ENCODE assay signal across 20 cellular contexts in the genomic region with DNA sequence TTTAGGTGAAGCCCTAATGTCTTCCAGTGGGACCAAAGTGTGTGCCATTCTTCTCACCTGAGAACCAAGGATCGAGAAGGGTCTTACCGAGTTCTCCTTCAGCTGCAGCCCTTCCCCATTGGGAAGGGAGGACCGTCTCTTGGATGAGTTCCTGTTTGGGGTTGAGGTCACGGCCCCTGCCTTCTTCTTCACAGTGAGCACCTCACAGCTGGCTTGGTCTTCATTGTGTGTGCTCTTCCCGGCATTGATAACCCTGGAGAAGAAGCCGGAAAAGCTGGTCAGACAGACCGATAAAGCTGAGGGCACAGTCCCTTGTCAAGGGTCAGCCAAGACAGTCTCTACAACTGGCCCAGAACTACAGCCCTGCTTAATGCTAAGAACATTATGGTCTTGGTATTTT.
A peak's percentile ranks its signal among the peaks of the same experiment; 100 is the strongest.
DNase-seq lines count a peak whose midpoint lies in the region; ATAC-seq and TF ChIP-seq lines count a peak whose summit lies in the region.
"Had no signal": no experiment of that assay in that cellular context is flagged by ENCODE, and none has a peak within 500 bp of the region (broad histone marks: within the 10 kb centered on the region; RNA-seq: fewer than 3 reads in every experiment).

No MANE protein-coding gene starts in this region.

- H3K27me3 ChIP-seq in Caco-2 (replicated peaks; ENCODE audit: control insufficient read depth, insufficient read depth, low read length) (no peaks in the 10 kb centered on the region), SK-N-SH (ENCODE audit: insufficient read depth) (no peaks in the 10 kb centered on the region)
- H3K27me3 ChIP-seq: BE2C; BLaER1 treated with 17β-estradiol and CSF1 and Interleukin-3, amounts not matched to agents 10 nM and 100 nM had no signal

- peak overlapping the region; percentile 29 for H3K4me3 Mint-ChIP-seq in Caco-2 (ENCODE audit: unreplicated experiment)
- H3K4me3 Mint-ChIP-seq: CD14-positive monocyte; CD4-positive, alpha-beta T cell; HFFc6 had no signal

- H3K4me1 Mint-ChIP-seq in Caco-2 (ENCODE audit: low read depth, unreplicated experiment) = peaks cover 21% of the 10 kb centered on the region
- H3K4me1 Mint-ChIP-seq: CD14-positive monocyte had no signal

- no peak overlapping the region for H3K9ac ChIP-seq in SK-N-SH
- H3K9ac ChIP-seq: BLaER1 treated with 17β-estradiol and CSF1 and Interleukin-3, amounts not matched to agents 10 nM and 100 nM; GM23248 had no signal

- no peak for TF ChIP-seq EP300 in SK-N-SH (IDR thresholded peaks at IDR 0.05; ENCODE audit: borderline replicate concordance in 1 of 2, low read depth in 1 of 2, low read length in 1 of 2)

- CTCF ChIA-PET in Caco-2 (lab: Charles Lee) = no interaction called here
- CTCF ChIA-PET in SK-N-SH (lab: Yijun Ruan, JAX) = no interaction called here

- no peaks in the 10 kb centered on the region for H3F3A ChIP-seq in SK-N-SH (replicated peaks; ENCODE audit: insufficient read depth)

- H3K79me2 ChIP-seq in SK-N-SH (ENCODE audit: insufficient read depth) = no peaks in the 10 kb centered on the region

- H3K4me3 ChIP-seq in Caco-2 (ENCODE audit: low read depth, low read length) (no peak overlapping the region), LNCaP clone FGC (ENCODE audit: low read depth, low read length) (no peak overlapping the region), SK-N-SH (ENCODE audit: low read depth in 2 of 2, low read length in 1 of 2) (no peak overlapping the region)
- H3K4me3 ChIP-seq: A549; BLaER1 treated with 17β-estradiol and CSF1 and Interleukin-3, amounts not matched to agents 10 nM and 100 nM; GM23248; HAP-1 had no signal

- peak overlapping the region; percentile 18 for H3K27ac Mint-ChIP-seq in Caco-2 (ENCODE audit: unreplicated experiment)
- H3K27ac Mint-ChIP-seq: CD14-positive monocyte; CD4-positive, alpha-beta T cell; HFFc6 had no signal

- no peak for TF ChIP-seq RAD21 in SK-N-SH (IDR thresholded peaks at IDR 0.05; ENCODE audit: low read length)

- H3K27me3 Mint-ChIP-seq in Caco-2 (ENCODE audit: insufficient read depth, unreplicated experiment) = no peaks in the 10 kb centered on the region

- no peaks in the 10 kb centered on the region for H3K9me3 ChIP-seq in Caco-2
- no peaks in the 10 kb centered on the region for H3K9me3 ChIP-seq in SK-N-SH
- H3K9me3 ChIP-seq: A549; BE2C; BLaER1 treated with 17β-estradiol and CSF1 and Interleukin-3, amounts not matched to agents 10 nM and 100 nM; HAP-1 had no signal

- POLR2A ChIA-PET in Caco-2 (lab: Charles Lee) = no interaction called here
- POLR2A ChIA-PET in SK-N-SH (lab: Yijun Ruan, JAX) = no interaction called here

- WGBS in SK-N-SH (ENCODE audit: low lambda C conversion rate) = 65% methylated on average over 5 of the region's 7 CpGs

- no peaks in the 10 kb centered on the region for H4K20me1 ChIP-seq in SK-N-SH (ENCODE audit: insufficient read depth)
- H4K20me1 ChIP-seq: BLaER1 treated with 17β-estradiol and CSF1 and Interleukin-3, amounts not matched to agents 10 nM and 100 nM had no signal

- no TSS peak for BruUV-seq in Caco-2 (replicated peaks; lab: Mats Ljungman, UMichigan)

- no peak overlapping the region for H3K27ac ChIP-seq in SK-N-SH (ENCODE audit: low read depth in 2 of 2, low read length in 1 of 2)
- H3K27ac ChIP-seq: A549; BLaER1 treated with 17β-estradiol and CSF1 and Interleukin-3, amounts not matched to agents 10 nM and 100 nM; GM23248 had no signal

- intact Hi-C loops in Caco-2 (cut with micrococcal nuclease; ENCODE audit: unreplicated experiment) = no loop called here

- peaks cover 37% of the 10 kb centered on the region for H3K36me3 Mint-ChIP-seq in Caco-2 (ENCODE audit: insufficient read depth, unreplicated experiment)

- H3K9me3 Mint-ChIP-seq in Caco-2 (ENCODE audit: unreplicated experiment) = no peaks in the 10 kb centered on the region
- H3K9me3 Mint-ChIP-seq: CD14-positive monocyte; CD4-positive, alpha-beta T cell; HFFc6 had no signal

- no peak overlapping the region for H2AFZ ChIP-seq in SK-N-SH (ENCODE audit: low read depth)
- H2AFZ ChIP-seq: GM23248 had no signal

- H3K36me3 ChIP-seq in Caco-2 (ENCODE audit: control insufficient read depth, insufficient read depth, low read length) = peaks cover 1% of the 10 kb centered on the region; the same call in 1 of the 2 replicates
- H3K36me3 ChIP-seq in SK-N-SH (replicated peaks in 1 of 2; ENCODE audit: control insufficient read depth in 1 of 2, insufficient read depth in 2 of 2, low read length in 1 of 2) = no peaks in the 10 kb centered on the region
- H3K36me3 ChIP-seq: BE2C; BLaER1 treated with 17β-estradiol and CSF1 and Interleukin-3, amounts not matched to agents 10 nM and 100 nM; HAP-1 had no signal

- ATAC-seq in left lobe of liver (peak; percentile 31), omental fat pad (ENCODE audit: low FRiP score) (no peak)
- ATAC-seq: A549 had no signal

- no peaks in the 10 kb centered on the region for H3K9me2 ChIP-seq in SK-N-SH

- TF ChIP-seq CTCF in Caco-2 (IDR thresholded peaks at IDR 0.05; ENCODE audit: insufficient read depth in 1 of 2, low read depth in 1 of 2, low read length in 1 of 2, severe bottlenecking in 1 of 2, unreplicated experiment in 1 of 2) = no peak
- TF ChIP-seq CTCF in LNCaP clone FGC (IDR thresholded peaks at IDR 0.05; ENCODE audit: control insufficient read depth, extremely low read depth, insufficient read depth) = no peak
- TF ChIP-seq CTCF in SK-N-SH (IDR thresholded peaks at IDR 0.05) = no peak
- TF ChIP-seq CTCF in omental fat pad (IDR thresholded peaks at IDR 0.05) = no peak

- DNase-seq in Caco-2 = no peak
- DNase-seq in LNCaP clone FGC (ENCODE audit: low read depth) = peak; percentile 13
- DNase-seq in left lobe of liver (ENCODE audit: low spot score) = no peak
- no peak for DNase-seq in SK-N-SH
- DNase-seq in T1000 (lab: John Stamatoyannopoulos, UW) = no peak
- DNase-seq in omental fat pad (ENCODE audit: low spot score) = no peak
- DNase-seq: 8988T; ACHN; AML-193; BE2C; CD4-positive, alpha-beta T cell; COR-L47; DMS153; DND-41; GM23248; HFFc6 had no signal

- H3K4me1 ChIP-seq in Caco-2 (peaks cover 52% of the 10 kb centered on the region), SK-N-SH (ENCODE audit: control insufficient read depth in 1 of 2, insufficient read depth in 2 of 2, low read depth in 1 of 2, low read length in 1 of 2) (no peaks in the 10 kb centered on the region; a peak in 1 of 4 replicates)
- H3K4me1 ChIP-seq: BE2C; BLaER1 treated with 17β-estradiol and CSF1 and Interleukin-3, amounts not matched to agents 10 nM and 100 nM had no signal

- no peak overlapping the region for H3K4me2 ChIP-seq in SK-N-SH
- H3K4me2 ChIP-seq: A549; BLaER1 treated with 17β-estradiol and CSF1 and Interleukin-3, amounts not matched to agents 10 nM and 100 nM had no signal

TF ChIP-seq in SK-N-SH, 30 proteins besides CTCF, POLR2A, EP300 and RAD21 (continues in another document):
- TF ChIP-seq, protein P1, sequence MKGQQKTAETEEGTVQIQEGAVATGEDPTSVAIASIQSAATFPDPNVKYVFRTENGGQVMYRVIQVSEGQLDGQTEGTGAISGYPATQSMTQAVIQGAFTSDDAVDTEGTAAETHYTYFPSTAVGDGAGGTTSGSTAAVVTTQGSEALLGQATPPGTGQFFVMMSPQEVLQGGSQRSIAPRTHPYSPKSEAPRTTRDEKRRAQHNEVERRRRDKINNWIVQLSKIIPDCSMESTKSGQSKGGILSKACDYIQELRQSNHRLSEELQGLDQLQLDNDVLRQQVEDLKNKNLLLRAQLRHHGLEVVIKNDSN (IDR thresholded peaks at IDR 0.05; ENCODE audit: borderline replicate concordance, low read depth) = no peak
- TF ChIP-seq MEF2A (IDR thresholded peaks at IDR 0.05; ENCODE audit: borderline replicate concordance, low read depth) (no peak), FOXM1 (IDR thresholded peaks at IDR 0.05; ENCODE audit: low read depth) (no peak), FOSL2 (IDR thresholded peaks at IDR 0.05; ENCODE audit: borderline replicate concordance, low read depth) (no peak), CHD2 (IDR thresholded peaks at IDR 0.05; ENCODE audit: low read length, partially characterized antibody) (no peak), RFX5 (IDR thresholded peaks at IDR 0.05; ENCODE audit: low read length) (no peak), PBX3 (IDR thresholded peaks at IDR 0.05) (no peak), SMC3 (IDR thresholded peaks at IDR 0.05; ENCODE audit: low read depth, low read length) (no peak), RXRA (IDR thresholded peaks at IDR 0.05; ENCODE audit: borderline replicate concordance, low read depth) (no peak), SIN3A (IDR thresholded peaks at IDR 0.05; ENCODE audit: borderline replicate concordance, low read depth, low read length) (no peak), TEAD4 (IDR thresholded peaks at IDR 0.05; ENCODE audit: borderline replicate concordance, insufficient read depth) (no peak)
- TF ChIP-seq, protein P2, sequence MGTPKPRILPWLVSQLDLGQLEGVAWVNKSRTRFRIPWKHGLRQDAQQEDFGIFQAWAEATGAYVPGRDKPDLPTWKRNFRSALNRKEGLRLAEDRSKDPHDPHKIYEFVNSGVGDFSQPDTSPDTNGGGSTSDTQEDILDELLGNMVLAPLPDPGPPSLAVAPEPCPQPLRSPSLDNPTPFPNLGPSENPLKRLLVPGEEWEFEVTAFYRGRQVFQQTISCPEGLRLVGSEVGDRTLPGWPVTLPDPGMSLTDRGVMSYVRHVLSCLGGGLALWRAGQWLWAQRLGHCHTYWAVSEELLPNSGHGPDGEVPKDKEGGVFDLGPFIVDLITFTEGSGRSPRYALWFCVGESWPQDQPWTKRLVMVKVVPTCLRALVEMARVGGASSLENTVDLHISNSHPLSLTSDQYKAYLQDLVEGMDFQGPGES (IDR thresholded peaks at IDR 0.05; ENCODE audit: low read depth, low read length) = no peak
- TF ChIP-seq, protein P3, sequence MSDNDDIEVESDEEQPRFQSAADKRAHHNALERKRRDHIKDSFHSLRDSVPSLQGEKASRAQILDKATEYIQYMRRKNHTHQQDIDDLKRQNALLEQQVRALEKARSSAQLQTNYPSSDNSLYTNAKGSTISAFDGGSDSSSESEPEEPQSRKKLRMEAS (IDR thresholded peaks at IDR 0.05; ENCODE audit: low read depth) = no peak
